Comparison of ENCODE assay signal across 2 cellular contexts in genomic region chr1:85494074-85494956, GRCh38.
TF ChIP-seq lines count a peak whose summit lies in the region.

No MANE protein-coding gene starts in this region.

TF ChIP-seq in HCT116, 20 proteins besides CTCF, POLR2A, EP300 and RAD21 (continued from another document):
- no peak for TF ChIP-seq ZBTB33 (IDR thresholded peaks at IDR 0.05; ENCODE audit: extremely low read depth, insufficient replicate concordance, low read length)

TF ChIP-seq in HepG2, 621 proteins besides CTCF, POLR2A, EP300 and RAD21 (continued from another document):
- TF ChIP-seq ZFP91 (CRISPR knock-in tag; IDR thresholded peaks at IDR 0.05; ENCODE audit: borderline replicate concordance) = no peak
- TF ChIP-seq DNMT3B (CRISPR knock-in tag; conservative IDR thresholded peaks at IDR 0.05) = no peak
